In the genomic region with DNA sequence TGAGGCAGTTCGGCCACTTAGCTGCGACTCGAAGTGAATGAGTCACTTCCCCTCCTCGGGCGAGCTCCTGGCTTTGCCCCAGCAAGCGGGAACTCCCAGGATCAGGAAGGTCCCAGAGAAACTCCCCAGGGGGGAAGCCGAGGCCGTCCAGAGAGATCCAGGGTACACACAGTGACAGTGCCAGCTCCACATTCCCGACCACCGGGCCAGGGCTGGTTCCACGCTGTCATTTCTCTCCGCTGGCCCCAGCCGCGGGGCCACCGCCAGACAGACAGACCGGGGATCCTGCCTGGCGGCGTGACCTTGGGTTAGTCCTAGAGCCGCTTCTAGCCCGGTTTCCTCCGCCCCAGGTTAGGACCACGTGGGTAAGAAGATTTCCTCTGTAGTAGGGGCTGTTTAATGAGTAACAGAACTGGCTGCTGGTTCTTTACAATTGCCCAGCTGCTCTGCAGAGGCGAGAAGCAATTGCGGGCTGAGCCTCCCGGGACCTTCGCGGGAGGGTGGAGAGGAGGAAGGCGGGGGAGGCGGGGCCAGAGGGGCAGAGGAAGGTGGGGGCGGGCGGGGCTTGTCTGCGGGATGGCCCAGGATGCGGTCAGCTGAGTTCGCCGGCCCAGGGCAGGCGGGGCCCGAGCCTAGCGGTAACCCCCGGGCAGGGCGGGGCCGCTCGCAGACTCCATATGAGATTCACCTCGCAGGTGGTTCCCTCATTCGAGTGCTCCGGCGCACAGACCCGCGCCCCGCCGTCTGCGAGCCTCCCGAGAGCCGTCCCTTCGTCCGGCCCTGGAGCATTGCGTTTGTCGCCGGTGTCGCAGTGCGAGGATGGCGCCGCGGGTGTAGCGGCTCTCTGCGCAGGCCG, we compare ENCODE assay signal across 1 cellular context.
TF ChIP-seq lines count a peak whose summit lies in the region.

A gene (plus strand): TSS at position 707 of the 856 bp plus-strand sequence. CDS start 5,519 bp downstream, outside the sequence.

TF ChIP-seq in HEK293, 187 proteins besides CTCF, POLR2A, EP300 and RAD21 (continued from another document and continues in another):
- TF ChIP-seq, protein P1, sequence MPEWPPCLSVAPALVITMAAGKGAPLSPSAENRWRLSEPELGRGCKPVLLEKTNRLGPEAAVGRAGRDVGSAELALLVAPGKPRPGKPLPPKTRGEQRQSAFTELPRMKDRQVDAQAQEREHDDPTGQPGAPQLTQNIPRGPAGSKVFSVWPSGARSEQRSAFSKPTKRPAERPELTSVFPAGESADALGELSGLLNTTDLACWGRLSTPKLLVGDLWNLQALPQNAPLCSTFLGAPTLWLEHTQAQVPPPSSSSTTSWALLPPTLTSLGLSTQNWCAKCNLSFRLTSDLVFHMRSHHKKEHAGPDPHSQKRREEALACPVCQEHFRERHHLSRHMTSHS (tag by site-specific recombination; IDR thresholded peaks at IDR 0.05): no peak
- no peak for TF ChIP-seq OVOL3 (tag by site-specific recombination; IDR thresholded peaks at IDR 0.05)
- TF ChIP-seq ZNF837 (tag by site-specific recombination; IDR thresholded peaks at IDR 0.05): no peak
- TF ChIP-seq, protein P2, sequence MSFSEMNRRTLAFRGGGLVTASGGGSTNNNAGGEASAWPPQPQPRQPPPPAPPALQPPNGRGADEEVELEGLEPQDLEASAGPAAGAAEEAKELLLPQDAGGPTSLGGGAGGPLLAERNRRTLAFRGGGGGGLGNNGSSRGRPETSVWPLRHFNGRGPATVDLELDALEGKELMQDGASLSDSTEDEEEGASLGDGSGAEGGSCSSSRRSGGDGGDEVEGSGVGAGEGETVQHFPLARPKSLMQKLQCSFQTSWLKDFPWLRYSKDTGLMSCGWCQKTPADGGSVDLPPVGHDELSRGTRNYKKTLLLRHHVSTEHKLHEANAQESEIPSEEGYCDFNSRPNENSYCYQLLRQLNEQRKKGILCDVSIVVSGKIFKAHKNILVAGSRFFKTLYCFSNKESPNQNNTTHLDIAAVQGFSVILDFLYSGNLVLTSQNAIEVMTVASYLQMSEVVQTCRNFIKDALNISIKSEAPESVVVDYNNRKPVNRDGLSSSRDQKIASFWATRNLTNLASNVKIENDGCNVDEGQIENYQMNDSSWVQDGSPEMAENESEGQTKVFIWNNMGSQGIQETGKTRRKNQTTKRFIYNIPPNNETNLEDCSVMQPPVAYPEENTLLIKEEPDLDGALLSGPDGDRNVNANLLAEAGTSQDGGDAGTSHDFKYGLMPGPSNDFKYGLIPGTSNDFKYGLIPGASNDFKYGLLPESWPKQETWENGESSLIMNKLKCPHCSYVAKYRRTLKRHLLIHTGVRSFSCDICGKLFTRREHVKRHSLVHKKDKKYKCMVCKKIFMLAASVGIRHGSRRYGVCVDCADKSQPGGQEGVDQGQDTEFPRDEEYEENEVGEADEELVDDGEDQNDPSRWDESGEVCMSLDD (tag by site-specific recombination; IDR thresholded peaks at IDR 0.05): no peak
- TF ChIP-seq ZNF600 (tag by site-specific recombination; IDR thresholded peaks at IDR 0.05): peak; percentile 90
- TF ChIP-seq, protein P3, sequence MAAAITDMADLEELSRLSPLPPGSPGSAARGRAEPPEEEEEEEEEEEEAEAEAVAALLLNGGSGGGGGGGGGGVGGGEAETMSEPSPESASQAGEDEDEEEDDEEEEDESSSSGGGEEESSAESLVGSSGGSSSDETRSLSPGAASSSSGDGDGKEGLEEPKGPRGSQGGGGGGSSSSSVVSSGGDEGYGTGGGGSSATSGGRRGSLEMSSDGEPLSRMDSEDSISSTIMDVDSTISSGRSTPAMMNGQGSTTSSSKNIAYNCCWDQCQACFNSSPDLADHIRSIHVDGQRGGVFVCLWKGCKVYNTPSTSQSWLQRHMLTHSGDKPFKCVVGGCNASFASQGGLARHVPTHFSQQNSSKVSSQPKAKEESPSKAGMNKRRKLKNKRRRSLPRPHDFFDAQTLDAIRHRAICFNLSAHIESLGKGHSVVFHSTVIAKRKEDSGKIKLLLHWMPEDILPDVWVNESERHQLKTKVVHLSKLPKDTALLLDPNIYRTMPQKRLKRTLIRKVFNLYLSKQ (tag by site-specific recombination; IDR thresholded peaks at IDR 0.05; ENCODE audit: borderline replicate concordance): no peak
- TF ChIP-seq ZNF707 (tag by site-specific recombination; IDR thresholded peaks at IDR 0.05): no peak
- no peak for TF ChIP-seq ZNF239 (tag by site-specific recombination; IDR thresholded peaks at IDR 0.05)
- TF ChIP-seq ZFHX2 (tag by site-specific recombination; conservative IDR thresholded peaks at IDR 0.05): no peak
- no peak for TF ChIP-seq ZNF416 (tag by site-specific recombination; IDR thresholded peaks at IDR 0.05)
- TF ChIP-seq, protein P4, sequence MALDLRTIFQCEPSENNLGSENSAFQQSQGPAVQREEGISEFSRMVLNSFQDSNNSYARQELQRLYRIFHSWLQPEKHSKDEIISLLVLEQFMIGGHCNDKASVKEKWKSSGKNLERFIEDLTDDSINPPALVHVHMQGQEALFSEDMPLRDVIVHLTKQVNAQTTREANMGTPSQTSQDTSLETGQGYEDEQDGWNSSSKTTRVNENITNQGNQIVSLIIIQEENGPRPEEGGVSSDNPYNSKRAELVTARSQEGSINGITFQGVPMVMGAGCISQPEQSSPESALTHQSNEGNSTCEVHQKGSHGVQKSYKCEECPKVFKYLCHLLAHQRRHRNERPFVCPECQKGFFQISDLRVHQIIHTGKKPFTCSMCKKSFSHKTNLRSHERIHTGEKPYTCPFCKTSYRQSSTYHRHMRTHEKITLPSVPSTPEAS (tag by site-specific recombination; IDR thresholded peaks at IDR 0.05): no peak
- TF ChIP-seq ZNF146 (tag by site-specific recombination; IDR thresholded peaks at IDR 0.05): no peak
- no peak for TF ChIP-seq ZNF48 (tag by site-specific recombination; IDR thresholded peaks at IDR 0.05)
- no peak for TF ChIP-seq SCRT1 (tag by site-specific recombination; IDR thresholded peaks at IDR 0.05; ENCODE audit: borderline replicate concordance)
- no peak for TF ChIP-seq ZNF571 (tag by site-specific recombination; IDR thresholded peaks at IDR 0.05)
- TF ChIP-seq, protein P5, sequence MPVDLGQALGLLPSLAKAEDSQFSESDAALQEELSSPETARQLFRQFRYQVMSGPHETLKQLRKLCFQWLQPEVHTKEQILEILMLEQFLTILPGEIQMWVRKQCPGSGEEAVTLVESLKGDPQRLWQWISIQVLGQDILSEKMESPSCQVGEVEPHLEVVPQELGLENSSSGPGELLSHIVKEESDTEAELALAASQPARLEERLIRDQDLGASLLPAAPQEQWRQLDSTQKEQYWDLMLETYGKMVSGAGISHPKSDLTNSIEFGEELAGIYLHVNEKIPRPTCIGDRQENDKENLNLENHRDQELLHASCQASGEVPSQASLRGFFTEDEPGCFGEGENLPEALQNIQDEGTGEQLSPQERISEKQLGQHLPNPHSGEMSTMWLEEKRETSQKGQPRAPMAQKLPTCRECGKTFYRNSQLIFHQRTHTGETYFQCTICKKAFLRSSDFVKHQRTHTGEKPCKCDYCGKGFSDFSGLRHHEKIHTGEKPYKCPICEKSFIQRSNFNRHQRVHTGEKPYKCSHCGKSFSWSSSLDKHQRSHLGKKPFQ (tag by site-specific recombination; IDR thresholded peaks at IDR 0.05): no peak
- TF ChIP-seq, protein P6, sequence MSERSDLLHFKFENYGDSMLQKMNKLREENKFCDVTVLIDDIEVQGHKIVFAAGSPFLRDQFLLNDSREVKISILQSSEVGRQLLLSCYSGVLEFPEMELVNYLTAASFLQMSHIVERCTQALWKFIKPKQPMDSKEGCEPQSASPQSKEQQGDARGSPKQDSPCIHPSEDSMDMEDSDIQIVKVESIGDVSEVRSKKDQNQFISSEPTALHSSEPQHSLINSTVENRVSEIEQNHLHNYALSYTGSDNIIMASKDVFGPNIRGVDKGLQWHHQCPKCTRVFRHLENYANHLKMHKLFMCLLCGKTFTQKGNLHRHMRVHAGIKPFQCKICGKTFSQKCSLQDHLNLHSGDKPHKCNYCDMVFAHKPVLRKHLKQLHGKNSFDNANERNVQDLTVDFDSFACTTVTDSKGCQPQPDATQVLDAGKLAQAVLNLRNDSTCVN (tag by site-specific recombination; optimal IDR thresholded peaks at IDR 0.05): no peak
- peak; percentile 82 for TF ChIP-seq GLIS2 (tag by site-specific recombination; IDR thresholded peaks at IDR 0.05)
- TF ChIP-seq MEIS1 (CRISPR knock-in tag; IDR thresholded peaks at IDR 0.05; ENCODE audit: borderline replicate concordance): no peak
- TF ChIP-seq ZFP41 (tag by site-specific recombination; IDR thresholded peaks at IDR 0.05; ENCODE audit: borderline replicate concordance): no peak
- TF ChIP-seq ZNF776 (tag by site-specific recombination; IDR thresholded peaks at IDR 0.05; ENCODE audit: borderline replicate concordance): no peak
- no peak for TF ChIP-seq ZNF211 (tag by site-specific recombination; IDR thresholded peaks at IDR 0.05; ENCODE audit: low read depth)
- TF ChIP-seq ZNF660 (tag by site-specific recombination; IDR thresholded peaks at IDR 0.05): 0 out of 2 replicates have a peak, but pooled peaks have one; percentile 23
- TF ChIP-seq, protein P7, sequence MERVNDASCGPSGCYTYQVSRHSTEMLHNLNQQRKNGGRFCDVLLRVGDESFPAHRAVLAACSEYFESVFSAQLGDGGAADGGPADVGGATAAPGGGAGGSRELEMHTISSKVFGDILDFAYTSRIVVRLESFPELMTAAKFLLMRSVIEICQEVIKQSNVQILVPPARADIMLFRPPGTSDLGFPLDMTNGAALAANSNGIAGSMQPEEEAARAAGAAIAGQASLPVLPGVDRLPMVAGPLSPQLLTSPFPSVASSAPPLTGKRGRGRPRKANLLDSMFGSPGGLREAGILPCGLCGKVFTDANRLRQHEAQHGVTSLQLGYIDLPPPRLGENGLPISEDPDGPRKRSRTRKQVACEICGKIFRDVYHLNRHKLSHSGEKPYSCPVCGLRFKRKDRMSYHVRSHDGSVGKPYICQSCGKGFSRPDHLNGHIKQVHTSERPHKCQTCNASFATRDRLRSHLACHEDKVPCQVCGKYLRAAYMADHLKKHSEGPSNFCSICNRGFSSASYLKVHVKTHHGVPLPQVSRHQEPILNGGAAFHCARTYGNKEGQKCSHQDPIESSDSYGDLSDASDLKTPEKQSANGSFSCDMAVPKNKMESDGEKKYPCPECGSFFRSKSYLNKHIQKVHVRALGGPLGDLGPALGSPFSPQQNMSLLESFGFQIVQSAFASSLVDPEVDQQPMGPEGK (tag by site-specific recombination; IDR thresholded peaks at IDR 0.05): peak; percentile 60
- no peak for TF ChIP-seq TRIM28 (IDR thresholded peaks at IDR 0.05; ENCODE audit: borderline replicate concordance, low read length)
- no peak for TF ChIP-seq SCRT2 (tag by site-specific recombination; IDR thresholded peaks at IDR 0.05)
- no peak for TF ChIP-seq ZNF624 (tag by site-specific recombination; IDR thresholded peaks at IDR 0.05)
- no peak for TF ChIP-seq ZFP69B (tag by site-specific recombination; IDR thresholded peaks at IDR 0.05)
- TF ChIP-seq PRDM1 (tag by site-specific recombination; IDR thresholded peaks at IDR 0.05): no peak
- TF ChIP-seq ZNF121 (tag by site-specific recombination; IDR thresholded peaks at IDR 0.05): no peak
- peak; percentile 32; the same call in 1 of the 2 replicates for TF ChIP-seq KLF16 (tag by site-specific recombination; IDR thresholded peaks at IDR 0.05)
- TF ChIP-seq ZNF202 (tag by site-specific recombination; IDR thresholded peaks at IDR 0.05; ENCODE audit: borderline replicate concordance): no peak
- TF ChIP-seq, protein P8, sequence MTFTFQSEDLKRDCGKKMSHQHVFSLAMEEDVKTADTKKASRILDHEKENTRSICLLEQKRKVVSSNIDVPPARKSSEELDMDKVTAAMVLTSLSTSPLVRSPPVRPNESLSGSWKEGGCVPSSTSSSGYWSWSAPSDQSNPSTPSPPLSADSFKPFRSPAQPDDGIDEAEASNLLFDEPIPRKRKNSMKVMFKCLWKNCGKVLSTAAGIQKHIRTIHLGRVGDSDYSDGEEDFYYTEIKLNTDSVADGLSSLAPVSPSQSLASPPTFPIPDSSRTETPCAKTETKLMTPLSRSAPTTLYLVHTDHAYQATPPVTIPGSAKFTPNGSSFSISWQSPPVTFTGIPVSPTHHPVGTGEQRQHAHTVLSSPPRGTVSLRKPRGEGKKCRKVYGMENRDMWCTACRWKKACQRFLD (tag by site-specific recombination; IDR thresholded peaks at IDR 0.05): no peak
- no peak for TF ChIP-seq ZNF529 (tag by site-specific recombination; IDR thresholded peaks at IDR 0.05; ENCODE audit: insufficient replicate concordance)
- no peak for TF ChIP-seq ZFP37 (tag by site-specific recombination; IDR thresholded peaks at IDR 0.05)
- TF ChIP-seq, protein P9, sequence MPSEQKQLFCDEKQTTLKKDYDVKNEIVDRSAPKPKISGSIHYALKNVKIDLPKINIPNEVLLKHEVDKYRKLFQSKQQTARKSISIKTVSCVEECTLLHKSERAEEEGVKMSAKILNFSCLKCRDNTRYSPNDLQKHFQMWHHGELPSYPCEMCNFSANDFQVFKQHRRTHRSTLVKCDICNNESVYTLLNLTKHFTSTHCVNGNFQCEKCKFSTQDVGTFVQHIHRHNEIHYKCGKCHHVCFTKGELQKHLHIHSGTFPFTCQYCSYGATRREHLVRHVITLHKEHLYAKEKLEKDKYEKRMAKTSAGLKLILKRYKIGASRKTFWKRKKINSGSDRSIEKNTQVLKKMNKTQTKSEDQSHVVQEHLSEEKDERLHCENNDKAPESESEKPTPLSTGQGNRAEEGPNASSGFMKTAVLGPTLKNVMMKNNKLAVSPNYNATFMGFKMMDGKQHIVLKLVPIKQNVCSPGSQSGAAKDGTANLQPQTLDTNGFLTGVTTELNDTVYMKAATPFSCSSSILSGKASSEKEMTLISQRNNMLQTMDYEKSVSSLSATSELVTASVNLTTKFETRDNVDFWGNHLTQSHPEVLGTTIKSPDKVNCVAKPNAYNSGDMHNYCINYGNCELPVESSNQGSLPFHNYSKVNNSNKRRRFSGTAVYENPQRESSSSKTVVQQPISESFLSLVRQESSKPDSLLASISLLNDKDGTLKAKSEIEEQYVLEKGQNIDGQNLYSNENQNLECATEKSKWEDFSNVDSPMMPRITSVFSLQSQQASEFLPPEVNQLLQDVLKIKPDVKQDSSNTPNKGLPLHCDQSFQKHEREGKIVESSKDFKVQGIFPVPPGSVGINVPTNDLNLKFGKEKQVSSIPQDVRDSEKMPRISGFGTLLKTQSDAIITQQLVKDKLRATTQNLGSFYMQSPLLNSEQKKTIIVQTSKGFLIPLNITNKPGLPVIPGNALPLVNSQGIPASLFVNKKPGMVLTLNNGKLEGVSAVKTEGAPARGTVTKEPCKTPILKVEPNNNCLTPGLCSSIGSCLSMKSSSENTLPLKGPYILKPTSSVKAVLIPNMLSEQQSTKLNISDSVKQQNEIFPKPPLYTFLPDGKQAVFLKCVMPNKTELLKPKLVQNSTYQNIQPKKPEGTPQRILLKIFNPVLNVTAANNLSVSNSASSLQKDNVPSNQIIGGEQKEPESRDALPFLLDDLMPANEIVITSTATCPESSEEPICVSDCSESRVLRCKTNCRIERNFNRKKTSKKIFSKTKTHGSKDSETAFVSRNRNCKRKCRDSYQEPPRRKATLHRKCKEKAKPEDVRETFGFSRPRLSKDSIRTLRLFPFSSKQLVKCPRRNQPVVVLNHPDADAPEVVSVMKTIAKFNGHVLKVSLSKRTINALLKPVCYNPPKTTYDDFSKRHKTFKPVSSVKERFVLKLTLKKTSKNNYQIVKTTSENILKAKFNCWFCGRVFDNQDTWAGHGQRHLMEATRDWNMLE (tag by site-specific recombination; conservative IDR thresholded peaks at IDR 0.05; ENCODE audit: low read depth): no peak
